ENCODE assay signal across 17 cellular contexts in genomic region chr2:150639917-150640538, GRCh38.
DNase-seq lines count a peak whose midpoint lies in the region; ATAC-seq and TF ChIP-seq lines count a peak whose summit lies in the region.
"Had no signal": no experiment of that assay in that cellular context is flagged by ENCODE, and none has a peak within 500 bp of the region (broad histone marks: within the 10 kb centered on the region; RNA-seq: fewer than 3 reads in every experiment).

No MANE protein-coding gene starts in this region.

- no peak overlapping the region for H3K4ac ChIP-seq in mesenchymal stem cell (ENCODE audit: low read depth in 1 of 2, low read length in 2 of 2)

- H3K4me3 Mint-ChIP-seq in MCF 10A (ENCODE audit: unreplicated experiment), result no peak overlapping the region
- H3K4me3 Mint-ChIP-seq in endodermal cell, result no peak overlapping the region
- H3K4me3 Mint-ChIP-seq: naive thymus-derived CD4-positive, alpha-beta T cell had no signal

- ATAC-seq in HG02798 (IDR thresholded peaks at IDR 0.05; ENCODE audit: poor library complexity, unreplicated experiment), result no peak
- ATAC-seq: naive thymus-derived CD4-positive, alpha-beta T cell had no signal

- no peak overlapping the region for H2BK120ac ChIP-seq in mesenchymal stem cell (ENCODE audit: low read depth, low read length)

- no TSS peak for BruUV-seq in mammary epithelial cell (replicated peaks; lab: Mats Ljungman, UMichigan)
- BruUV-seq in MCF 10A (replicated peaks; lab: Mats Ljungman, UMichigan), result no TSS peak

- TF ChIP-seq EP300 in tibial nerve (IDR thresholded peaks at IDR 0.05), result peak in 1 of 2 donors; percentile 32

- H3K9me3 Mint-ChIP-seq in MCF 10A (ENCODE audit: unreplicated experiment) (no peaks in the 10 kb centered on the region), endodermal cell (no peaks in the 10 kb centered on the region)
- H3K9me3 Mint-ChIP-seq: activated T-helper 2 cell treated with anti-CD3 and anti-CD28 coated beads, Interferon-gamma antibody, Interleukin-2, Interleukin-4, amounts not matched to agents 10 μg/mL and 5 μg/mL and 100 μg/mL, durations not matched to agents 14 hours and 24 hours and 36 hours; naive thymus-derived CD4-positive, alpha-beta T cell had no signal

- H2AK5ac ChIP-seq in mesenchymal stem cell (ENCODE audit: low read length, severe bottlenecking), result no peak overlapping the region

- in situ Hi-C loops in mammary epithelial cell (cut with MboI; ENCODE audit: low sequenced_read_pairs in 2 of 2), result no loop called here

- no peak overlapping the region for H2BK12ac ChIP-seq in mesenchymal stem cell (ENCODE audit: low read length in 2 of 2)

- H3K14ac ChIP-seq in mesenchymal stem cell (ENCODE audit: low read length in 2 of 2), result peak overlapping the region in 1 of 2 experiments; percentile 15

- no peak overlapping the region for H3K4me3 ChIP-seq in mammary epithelial cell (replicated peaks in 1 of 3; ENCODE audit: insufficient read depth in 1 of 3, low read depth in 2 of 3, low read length in 3 of 3)
- peak overlapping the region in 1 of 2 experiments; percentile 43 for H3K4me3 ChIP-seq in mesenchymal stem cell (ENCODE audit: insufficient read depth in 1 of 2, low read depth in 1 of 2, low read length in 2 of 2)
- peak overlapping the region in 1 of 4 donors; percentile 20 for H3K4me3 ChIP-seq in tibial nerve
- no peak overlapping the region for H3K4me3 ChIP-seq in endodermal cell (ENCODE audit: low read length)
- H3K4me3 ChIP-seq: upper lobe of left lung had no signal

- H3K9me3 ChIP-seq in mammary epithelial cell (replicated peaks; ENCODE audit: insufficient read depth, low read length), result no peaks in the 10 kb centered on the region
- H3K9me3 ChIP-seq in mesenchymal stem cell (ENCODE audit: control insufficient read depth, low read length), result no peaks in the 10 kb centered on the region
- H3K9me3 ChIP-seq in tibial nerve, result no peaks in the 10 kb centered on the region
- no peaks in the 10 kb centered on the region for H3K9me3 ChIP-seq in endodermal cell (ENCODE audit: control insufficient read depth, low read length)
- H3K9me3 ChIP-seq: upper lobe of left lung had no signal

- TF ChIP-seq POLR2A in tibial nerve (IDR thresholded peaks at IDR 0.05), result no peak

- H3K79me1 ChIP-seq in mesenchymal stem cell (replicated peaks; ENCODE audit: low read length, poor library complexity, severe bottlenecking), result no peaks in the 10 kb centered on the region

- H2BK15ac ChIP-seq in mesenchymal stem cell (ENCODE audit: low read depth, poor library complexity, severe bottlenecking), result no peak overlapping the region

- no peak overlapping the region for H3K23ac ChIP-seq in mesenchymal stem cell (ENCODE audit: low read length in 2 of 2)

- no peak overlapping the region for H4K91ac ChIP-seq in mesenchymal stem cell (ENCODE audit: low read length)

- H3K9ac ChIP-seq in mammary epithelial cell (ENCODE audit: insufficient read depth, low read length), result no peak overlapping the region
- H3K9ac ChIP-seq in mesenchymal stem cell (ENCODE audit: low read length), result peak overlapping the region; percentile 88
- H3K9ac ChIP-seq in endodermal cell (ENCODE audit: extremely low read depth, low read length, poor library complexity, severe bottlenecking), result no peak overlapping the region

- WGBS in mammary epithelial cell (ENCODE audit: low coverage, missing lambda C conversion rate), result 75% methylated on average over 6 of the region's 6 CpGs
- WGBS in mesenchymal stem cell, result 32% methylated on average over 5 of the region's 6 CpGs
- 9 to 12% methylated on average over 6 of the region's 6 CpGs for WGBS in tibial nerve, 2 donors
- WGBS in endodermal cell (ENCODE audit: insufficient coverage in 1 of 2, insufficient read length in 1 of 2), 2 experiments, result 72 to 81% methylated on average over 5 to 6 of the region's 6 CpGs

- H3K79me2 ChIP-seq in mammary epithelial cell (ENCODE audit: insufficient read depth, low read length), result no peaks in the 10 kb centered on the region

- no peaks in the 10 kb centered on the region for H3K36me3 ChIP-seq in mammary epithelial cell (ENCODE audit: insufficient read depth, low read length)
- no peaks in the 10 kb centered on the region for H3K36me3 ChIP-seq in mesenchymal stem cell (ENCODE audit: control insufficient read depth in 1 of 2, insufficient read depth in 2 of 2, low read depth in 1 of 2, low read length in 2 of 2)
- H3K36me3 ChIP-seq in tibial nerve, result no peaks in the 10 kb centered on the region
- H3K36me3 ChIP-seq in endodermal cell (ENCODE audit: control insufficient read depth, insufficient read depth, low read length), result no peaks in the 10 kb centered on the region
- H3K36me3 ChIP-seq: upper lobe of left lung had no signal

- H3K4me1 Mint-ChIP-seq in MCF 10A (ENCODE audit: insufficient read depth, unreplicated experiment) (peaks cover 13% of the 10 kb centered on the region), endodermal cell (peaks cover 22% of the 10 kb centered on the region)

- H3K36me3 Mint-ChIP-seq in MCF 10A (ENCODE audit: insufficient read depth, unreplicated experiment) (no peaks in the 10 kb centered on the region), endodermal cell (ENCODE audit: low read depth) (no peaks in the 10 kb centered on the region)
- H3K36me3 Mint-ChIP-seq: naive thymus-derived CD4-positive, alpha-beta T cell had no signal

- dilution Hi-C loops in mammary epithelial cell (cut with HindIII; ENCODE audit: low sequenced_read_pairs), result no loop called here

- no peak overlapping the region for H2BK5ac ChIP-seq in mesenchymal stem cell (ENCODE audit: low read depth, low read length, poor library complexity, severe bottlenecking)

- H3K4me1 ChIP-seq in mammary epithelial cell (ENCODE audit: insufficient read depth, low read length) (peaks cover 19% of the 10 kb centered on the region), mesenchymal stem cell (ENCODE audit: control insufficient read depth, insufficient read depth, low read depth, low read length) (no peaks in the 10 kb centered on the region), tibial nerve (peaks cover 0 to 37% (median 0%) of the 10 kb centered on the region in 4 donors), endodermal cell (ENCODE audit: control insufficient read depth, insufficient read depth, low read length) (peaks cover 14% of the 10 kb centered on the region)

- H3K27me3 Mint-ChIP-seq in MCF 10A (ENCODE audit: insufficient read depth, unreplicated experiment), result no peaks in the 10 kb centered on the region
- H3K27me3 Mint-ChIP-seq in endodermal cell (ENCODE audit: insufficient read depth), result peaks cover 5% of the 10 kb centered on the region
- H3K27me3 Mint-ChIP-seq: naive thymus-derived CD4-positive, alpha-beta T cell had no signal

- CTCF ChIA-PET in mammary epithelial cell (lab: Charles Lee; ENCODE audit: low non-redundant PET) (no interaction called here), MCF 10A (lab: Yijun Ruan, JAX) (interaction anchor here (0.7 kb wide), 1 partner anchor 159 kb away, joined by 3 read pairs; no protein-coding TSS in a partner anchor)

- H3K4me2 ChIP-seq in mammary epithelial cell (ENCODE audit: insufficient read depth, low read depth, low read length) (peak overlapping the region; percentile 69), mesenchymal stem cell (ENCODE audit: low read length, poor library complexity, severe bottlenecking) (peak overlapping the region; percentile 14)

- POLR2A ChIA-PET in MCF 10A (lab: Yijun Ruan, JAX), result no interaction called here

- H3K27me3 ChIP-seq in mammary epithelial cell (ENCODE audit: insufficient read depth, low read length), result no peaks in the 10 kb centered on the region
- no peaks in the 10 kb centered on the region for H3K27me3 ChIP-seq in mesenchymal stem cell (ENCODE audit: control insufficient read depth in 1 of 2, insufficient read depth in 1 of 2, low read length in 2 of 2)
- no peaks in the 10 kb centered on the region for H3K27me3 ChIP-seq in tibial nerve
- no peaks in the 10 kb centered on the region for H3K27me3 ChIP-seq in endodermal cell (ENCODE audit: control insufficient read depth, insufficient read depth, low read length, poor library complexity, severe bottlenecking)
- H3K27me3 ChIP-seq: upper lobe of left lung had no signal

- DNase-seq in mammary epithelial cell, result no peak
- DNase-seq in MCF 10A (ENCODE audit: unreplicated experiment), result no peak
- peak; percentile 3 for DNase-seq in cerebellar cortex (ENCODE audit: low spot score)
- DNase-seq in mesenchymal stem cell, result peak; percentile 49
- peak in 1 of 2 donors; percentile 17 for DNase-seq in tibial nerve (ENCODE audit: low spot score in 2 of 2)
- no peak for DNase-seq in kidney glomerular epithelial cell (lab: John Stamatoyannopoulos, UW)
- DNase-seq in endodermal cell, result no peak
- DNase-seq: erythroblast; hypothalamus; Kasumi-1; naive thymus-derived CD4-positive, alpha-beta T cell; NCI-H1694; NCI-H510A treated with DMSO at 0.1 percent for 48 hours; SW 1271; upper lobe of left lung had no signal

- H2AFZ ChIP-seq in mammary epithelial cell (ENCODE audit: low read depth, low read length), result peak overlapping the region; percentile 56
- peak overlapping the region; percentile 18 for H2AFZ ChIP-seq in mesenchymal stem cell (ENCODE audit: low read depth, low read length)

- no peak overlapping the region for H3K27ac ChIP-seq in mammary epithelial cell (ENCODE audit: insufficient read depth, low read depth, low read length)
- no peak overlapping the region for H3K27ac ChIP-seq in mesenchymal stem cell (ENCODE audit: low read length, poor library complexity, severe bottlenecking)
- peak overlapping the region; percentile 1 to 83 (median 45) for H3K27ac ChIP-seq in tibial nerve
- H3K27ac ChIP-seq in endodermal cell (ENCODE audit: low read depth, low read length), result no peak overlapping the region

- H3K27ac Mint-ChIP-seq in MCF 10A (ENCODE audit: low read depth, unreplicated experiment), result no peak overlapping the region
- no peak overlapping the region for H3K27ac Mint-ChIP-seq in endodermal cell
- H3K27ac Mint-ChIP-seq: activated T-helper 2 cell treated with anti-CD3 and anti-CD28 coated beads, Interferon-gamma antibody, Interleukin-2, Interleukin-4, amounts not matched to agents 10 μg/mL and 5 μg/mL and 100 μg/mL, durations not matched to agents 14 hours and 24 hours and 36 hours; naive thymus-derived CD4-positive, alpha-beta T cell had no signal

- TF ChIP-seq CTCF in mammary epithelial cell (conservative IDR thresholded peaks at IDR 0.05 in 1 of 2, IDR thresholded peaks at IDR 0.05 in 1 of 2; ENCODE audit: extremely low read depth in 1 of 2, insufficient read depth in 1 of 2, low read depth in 1 of 2, low read length in 2 of 2), result no peak
- TF ChIP-seq CTCF in MCF 10A (IDR thresholded peaks at IDR 0.05; ENCODE audit: unreplicated experiment), result no peak
- no peak for TF ChIP-seq CTCF in tibial nerve (IDR thresholded peaks at IDR 0.05)
- no peak for TF ChIP-seq CTCF in endodermal cell (conservative IDR thresholded peaks at IDR 0.05)

- intact Hi-C loops in mammary epithelial cell (cut with micrococcal nuclease) (no loop called here), MCF 10A (cut with micrococcal nuclease) (no loop called here)

- H4K8ac ChIP-seq in mesenchymal stem cell (ENCODE audit: low read length), result peak overlapping the region; percentile 27

- H4K20me1 ChIP-seq in mammary epithelial cell (ENCODE audit: insufficient read depth, low read length), result no peaks in the 10 kb centered on the region

- H3K18ac ChIP-seq in mesenchymal stem cell (ENCODE audit: low read depth in 1 of 2, low read length in 2 of 2), result peak overlapping the region in 1 of 2 experiments; percentile 66

Comparison
In these comparisons a context has a peak if more than half of its experiments do, and no peak if none do; other contexts are left out.
1. DNase-seq: peak in cerebellar cortex (single experiment) and mesenchymal stem cell (single experiment); none in mammary epithelial cell (single experiment), MCF 10A (single experiment), kidney glomerular epithelial cell (single experiment) and endodermal cell (single experiment).
2. H3K27ac ChIP-seq: peak in tibial nerve (4 of 4); none in mammary epithelial cell (single experiment), mesenchymal stem cell (single experiment) and endodermal cell (single experiment).